22 cellular contexts compared by ENCODE assay signal in the genomic region with DNA sequence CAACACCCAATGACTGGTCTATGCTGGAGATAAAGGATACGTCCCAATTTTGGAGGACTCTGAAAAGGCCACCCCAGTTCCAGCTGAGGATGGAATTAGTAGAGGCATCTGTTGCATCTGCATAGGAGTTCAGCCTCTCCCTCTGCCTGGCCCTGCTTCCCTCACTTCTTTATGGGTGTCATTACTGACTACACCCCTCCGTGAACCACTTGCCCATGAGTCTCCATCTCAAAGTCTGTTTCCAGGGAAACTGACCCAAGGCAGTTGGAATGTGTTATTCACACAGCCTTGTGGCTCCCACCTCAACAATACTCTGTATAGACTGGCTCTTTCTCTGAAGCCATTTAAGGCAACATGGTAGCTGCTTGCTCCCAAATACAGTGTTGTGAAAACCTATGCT. TPM values are rescaled to one million over a fixed set of nuclear protein-coding genes. Genes with fewer than 3 reads are reported as not detected.
"Had no signal": no experiment of that assay in that cellular context is flagged by ENCODE, and none has a peak within 500 bp of the region (broad histone marks: within the 10 kb centered on the region; RNA-seq: fewer than 3 reads in every experiment).

No MANE protein-coding gene starts in this region.

- H3K4me3 ChIP-seq: esophagus squamous epithelium, prostate gland had no signal

- H3K36me3 ChIP-seq: brain microvascular endothelial cell, esophagus squamous epithelium, prostate gland had no signal

- H3K9me3 Mint-ChIP-seq: activated CD4-positive, alpha-beta memory T cell treated with anti-CD3 and anti-CD28 coated beads for 36 hours; activated naive CD8-positive, alpha-beta T cell treated with anti-CD3 and anti-CD28 coated beads for 36 hours; dendritic cell treated with granulocyte-macrophage colony-stimulating factor and Interleukin-4, amounts not matched to agents 40 ng/mL and 50 ng/mL, for 4 days; stimulated activated naive B cell treated with anti-CD40 and anti-IgM and Interleukin-4, amounts not matched to agents 10 μg/mL and 1 μg/mL and 100 μg/mL, for 72 hours; T-helper 2 cell treated with Interferon-gamma antibody and Interleukin-4, amounts not matched to agents 5 μg/mL and 100 μg/mL, for 36 hours; WTC11 had no signal

- H3K4me1 ChIP-seq: esophagus squamous epithelium, prostate gland had no signal

- H3K27ac Mint-ChIP-seq: activated CD4-positive, alpha-beta memory T cell treated with anti-CD3 and anti-CD28 coated beads for 36 hours; activated CD4-positive, alpha-beta T cell treated with anti-CD3 and anti-CD28 coated beads for 36 hours; activated CD8-positive, alpha-beta memory T cell treated with anti-CD3 and anti-CD28 coated beads, Interleukin-2, amount 10 ng/mL, durations not matched to agents 7 days and 5 days; activated naive CD8-positive, alpha-beta T cell treated with anti-CD3 and anti-CD28 coated beads for 36 hours; dendritic cell treated with granulocyte-macrophage colony-stimulating factor and Interleukin-4, amounts not matched to agents 40 ng/mL and 50 ng/mL, for 4 days; stimulated activated naive B cell treated with anti-CD40 and anti-IgM and Interleukin-4, amounts not matched to agents 10 μg/mL and 1 μg/mL and 100 μg/mL, for 72 hours; T-helper 2 cell treated with Interferon-gamma antibody and Interleukin-4, amounts not matched to agents 5 μg/mL and 100 μg/mL, for 36 hours; WTC11 had no signal

- H3K27me3 ChIP-seq: brain microvascular endothelial cell had no signal

- H3K27ac ChIP-seq: brain microvascular endothelial cell, esophagus squamous epithelium, prostate gland had no signal

- H3K4me3 Mint-ChIP-seq: activated CD4-positive, alpha-beta memory T cell treated with anti-CD3 and anti-CD28 coated beads for 36 hours; activated CD4-positive, alpha-beta T cell treated with anti-CD3 and anti-CD28 coated beads for 36 hours; activated CD8-positive, alpha-beta memory T cell treated with anti-CD3 and anti-CD28 coated beads, Interleukin-2, amount 10 ng/mL, durations not matched to agents 7 days and 5 days; activated naive CD8-positive, alpha-beta T cell treated with anti-CD3 and anti-CD28 coated beads for 36 hours; dendritic cell treated with granulocyte-macrophage colony-stimulating factor and Interleukin-4, amounts not matched to agents 40 ng/mL and 50 ng/mL, for 4 days; stimulated activated naive B cell treated with anti-CD40 and anti-IgM and Interleukin-4, amounts not matched to agents 10 μg/mL and 1 μg/mL and 100 μg/mL, for 72 hours; T-helper 2 cell treated with Interferon-gamma antibody and Interleukin-4, amounts not matched to agents 5 μg/mL and 100 μg/mL, for 36 hours; WTC11 had no signal

- ATAC-seq: activated CD4-positive, alpha-beta T cell treated with anti-CD3 and anti-CD28 coated beads for 36 hours; activated CD8-positive, alpha-beta memory T cell treated with anti-CD3 and anti-CD28 coated beads, Interleukin-2, amount 10 ng/mL, durations not matched to agents 7 days and 5 days; left lobe of liver; sciatic nerve; stimulated activated naive B cell treated with anti-CD40 and anti-IgM and Interleukin-4, amounts not matched to agents 10 μg/mL and 1 μg/mL and 100 μg/mL, for 72 hours; WTC11 had no signal

- DNase-seq: activated CD4-positive, alpha-beta memory T cell treated with anti-CD3 and anti-CD28 coated beads for 36 hours; activated CD4-positive, alpha-beta T cell treated with anti-CD3 and anti-CD28 coated beads for 36 hours; activated CD8-positive, alpha-beta memory T cell treated with anti-CD3 and anti-CD28 coated beads, Interleukin-2, amount 10 ng/mL, durations not matched to agents 7 days and 5 days; activated naive CD4-positive, alpha-beta T cell; activated naive CD8-positive, alpha-beta T cell treated with anti-CD3 and anti-CD28 coated beads for 36 hours; amygdala; brain microvascular endothelial cell; effector memory CD4-positive, alpha-beta T cell; esophagus squamous epithelium; hippocampal formation; mammary epithelial cell; midbrain; stimulated activated naive B cell treated with anti-CD40 and anti-IgM and Interleukin-4, amounts not matched to agents 10 μg/mL and 1 μg/mL and 100 μg/mL, for 72 hours had no signal

- H3K4me1 Mint-ChIP-seq: activated CD4-positive, alpha-beta T cell treated with anti-CD3 and anti-CD28 coated beads for 36 hours had no signal

- H3K9me3 ChIP-seq: esophagus squamous epithelium, prostate gland had no signal

- H3K36me3 Mint-ChIP-seq: activated CD4-positive, alpha-beta memory T cell treated with anti-CD3 and anti-CD28 coated beads for 36 hours; activated CD8-positive, alpha-beta memory T cell treated with anti-CD3 and anti-CD28 coated beads, Interleukin-2, amount 10 ng/mL, durations not matched to agents 7 days and 5 days; activated naive CD8-positive, alpha-beta T cell treated with anti-CD3 and anti-CD28 coated beads for 36 hours; stimulated activated naive B cell treated with anti-CD40 and anti-IgM and Interleukin-4, amounts not matched to agents 10 μg/mL and 1 μg/mL and 100 μg/mL, for 72 hours; WTC11 had no signal

RNA-seq across cellular contexts. Expression of a gene that starts 21.4 kb away (rescaled TPM):
- total RNA-seq: activated CD8-positive, alpha-beta memory T cell treated with anti-CD3 and anti-CD28 coated beads, Interleukin-2, amount 10 ng/mL, durations not matched to agents 7 days and 5 days had no signal

RNA-seq across cellular contexts. Expression of a gene that starts 53.2 kb away (rescaled TPM):
- total RNA-seq: activated CD4-positive, alpha-beta memory T cell treated with anti-CD3 and anti-CD28 coated beads for 36 hours; activated CD4-positive, alpha-beta T cell treated with anti-CD3 and anti-CD28 coated beads for 36 hours; activated CD8-positive, alpha-beta memory T cell treated with anti-CD3 and anti-CD28 coated beads, Interleukin-2, amount 10 ng/mL, durations not matched to agents 7 days and 5 days; activated naive CD8-positive, alpha-beta T cell treated with anti-CD3 and anti-CD28 coated beads for 36 hours; esophagus squamous epithelium; glomerular endothelial cell; mammary epithelial cell; osteocyte; ureter had no signal
